In the genomic region with DNA sequence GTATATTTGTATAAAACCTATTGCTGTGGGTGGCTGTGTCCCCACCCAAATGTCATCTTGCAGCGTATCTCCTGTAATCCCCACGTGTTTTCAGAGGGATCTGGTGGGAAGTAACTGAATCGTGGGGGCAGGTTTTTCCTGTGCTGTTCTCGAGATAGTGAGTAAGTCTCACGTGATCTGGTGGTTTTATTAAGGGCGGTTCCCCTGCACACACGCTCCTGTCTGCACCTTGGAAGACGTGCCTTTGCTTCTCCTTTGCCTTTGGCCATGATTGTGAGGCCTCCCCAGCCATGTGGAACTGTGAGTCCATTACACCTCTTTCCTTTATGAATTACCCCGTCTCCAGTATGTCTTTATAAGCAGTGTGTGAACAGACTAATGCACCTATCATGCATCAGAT, we compare ENCODE assay signal across 21 cellular contexts.
"Had no signal": no experiment of that assay in that cellular context is flagged by ENCODE, and none has a peak within 500 bp of the region (broad histone marks: within the 10 kb centered on the region; RNA-seq: fewer than 3 reads in every experiment).

No MANE protein-coding gene starts in this region.

- DNase-seq: Karpas-422, KG1, MG63, MV-4-11, NCI-H1048, NCI-H1105, NCI-H1417, NCI-H1436 treated with DMSO at 0.1 percent for 48 hours, NCI-H1694, NCI-H187 treated with DMSO at 0.1 percent for 48 hours, NCI-H2081, NCI-H2107, NCI-H2227 treated with DMSO at 0.1 percent for 48 hours, NCI-H524, NCI-H526 treated with DMSO at 0.1 percent for 48 hours, NCI-H748 treated with DMSO at 0.1 percent for 48 hours, PC-3, SHP77, SK-N-SH, SW 1271, T-cell had no signal
